ENCODE assay signal across 8 cellular contexts in the genomic region with DNA sequence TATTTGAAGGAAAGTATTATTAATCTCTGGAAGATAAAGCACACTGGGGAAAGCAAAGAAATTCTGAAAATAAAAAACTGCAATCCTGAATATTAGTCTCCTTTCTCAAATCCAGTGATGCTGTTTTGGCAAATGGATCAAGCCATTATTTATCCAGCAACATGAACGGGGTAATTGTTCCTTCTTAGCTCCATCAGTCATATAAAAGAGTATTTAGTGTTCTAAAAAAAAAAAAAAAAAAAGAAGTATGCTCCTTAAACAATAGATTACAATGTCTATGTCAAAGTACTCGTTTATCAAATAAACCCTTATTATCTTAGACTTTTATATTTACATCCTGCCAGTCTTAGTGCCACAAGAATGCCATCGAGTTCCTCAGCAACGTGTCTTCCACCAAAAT. TPM values are rescaled to one million over a fixed set of nuclear protein-coding genes. Genes with fewer than 3 reads are reported as not detected.
DNase-seq lines count a peak whose midpoint lies in the region; ATAC-seq and TF ChIP-seq lines count a peak whose summit lies in the region.

No MANE protein-coding gene starts in this region.

- no peak overlapping the region for H3K14ac ChIP-seq in H9 (ENCODE audit: insufficient read depth, low read length)

- H3K9ac ChIP-seq in H9 (ENCODE audit: extremely low read depth, insufficient read length, low read length) = no peak overlapping the region
- H3K9ac ChIP-seq in skeletal muscle satellite cell (ENCODE audit: low read depth, low read length) = peak overlapping the region; percentile 99

- no peak overlapping the region for H4K8ac ChIP-seq in H9 (replicated peaks; ENCODE audit: insufficient read length, low read depth, low read length)

- H2BK5ac ChIP-seq in H9 (ENCODE audit: insufficient read length, low read length) = no peak overlapping the region

- H3K23me2 ChIP-seq in H9 (ENCODE audit: insufficient read length, low read depth, low read length, poor library complexity, severe bottlenecking) = no peaks in the 10 kb centered on the region

- H3K4ac ChIP-seq in H9 (ENCODE audit: low read depth, low read length) = no peak overlapping the region

- no peak overlapping the region for H2BK15ac ChIP-seq in H9 (ENCODE audit: low read depth, low read length)

- no peak for DNase-seq in H9
- no peak for DNase-seq in T-helper 17 cell
- DNase-seq in foreskin melanocyte = peak; percentile 68
- DNase-seq in mucosa of descending colon = no peak
- no peak for DNase-seq in NCI-H2171 treated with DMSO at 0.1 percent for 48 hours (lab: John Stamatoyannopoulos, UW)

- no peak overlapping the region for H2AFZ ChIP-seq in H9 (ENCODE audit: low read length)

- H4K20me1 ChIP-seq in H9 (ENCODE audit: control insufficient read depth, insufficient read depth, insufficient read length) = no peaks in the 10 kb centered on the region

- H2BK120ac ChIP-seq in H9 (ENCODE audit: low read depth, low read length, poor library complexity, severe bottlenecking) = no peak overlapping the region

- no peak overlapping the region for H4K91ac ChIP-seq in H9 (ENCODE audit: insufficient read length, low read depth, low read length)

- H2BK12ac ChIP-seq in H9 (ENCODE audit: insufficient read length, low read depth, low read length) = no peak overlapping the region

- H2BK20ac ChIP-seq in H9 (ENCODE audit: low read depth, low read length, poor library complexity, severe bottlenecking) = no peak overlapping the region

- intact Hi-C loops in mucosa of descending colon (cut with DNase I, micrococcal nuclease) = no loop called here

- H3K4me1 Mint-ChIP-seq in H9 (peaks cover 44 to 60% of the 10 kb centered on the region in 2 experiments), T-helper 17 cell (peaks cover 21% of the 10 kb centered on the region)

- no CpG with 5 or more reads among the region's 4 CpGs for WGBS in H9 (ENCODE audit: extremely low coverage, insufficient read length, low lambda C conversion rate)

- H3K4me3 Mint-ChIP-seq in H9 (peak overlapping the region; percentile 67 to 87), T-helper 17 cell (peak overlapping the region; percentile 88)

- H3K79me2 ChIP-seq in H9 (ENCODE audit: insufficient read depth, low read length) = peaks cover 12% of the 10 kb centered on the region; the same call in 1 of the 2 replicates

- H3K23ac ChIP-seq in H9 (ENCODE audit: insufficient read length, low read depth, low read length) = no peak overlapping the region

- no peaks in the 10 kb centered on the region for H3K27me3 Mint-ChIP-seq in H9 (ENCODE audit: low read depth)
- no peaks in the 10 kb centered on the region for H3K27me3 Mint-ChIP-seq in T-helper 17 cell

- H3K79me1 ChIP-seq in H9 (ENCODE audit: insufficient read depth, low read depth, low read length, poor library complexity, severe bottlenecking) = peaks cover 2% of the 10 kb centered on the region

- H3K4me1 ChIP-seq in H9 (ENCODE audit: insufficient read depth, low read length) (no peaks in the 10 kb centered on the region), skeletal muscle satellite cell (ENCODE audit: control insufficient read depth, insufficient read depth, low read length) (peaks cover 28% of the 10 kb centered on the region), mucosa of descending colon (ENCODE audit: low read depth) (peaks cover 4% of the 10 kb centered on the region)

- no peak overlapping the region for H4K5ac ChIP-seq in H9 (ENCODE audit: insufficient read length, low read depth, low read length)

- peaks cover 9% of the 10 kb centered on the region for H3K36me3 ChIP-seq in skeletal muscle satellite cell (ENCODE audit: insufficient read depth, low read length)
- H3K36me3 ChIP-seq in mucosa of descending colon (ENCODE audit: low read depth) = no peaks in the 10 kb centered on the region

- no peak overlapping the region for H3T11ph ChIP-seq in H9 (ENCODE audit: low read length)

- H3K27me3 ChIP-seq in H9 (ENCODE audit: insufficient read depth, low read length) (no peaks in the 10 kb centered on the region), skeletal muscle satellite cell (ENCODE audit: control insufficient read depth, insufficient read depth, low read length) (no peaks in the 10 kb centered on the region)

- TF ChIP-seq CTCF in H9 (conservative IDR thresholded peaks at IDR 0.05) (no peak), mucosa of descending colon (IDR thresholded peaks at IDR 0.05) (no peak)

- no peak for ATAC-seq in T-helper 17 cell
- ATAC-seq in activated CD4-positive, CD25-positive, alpha-beta regulatory T cell treated with anti-CD3 and anti-CD28 coated beads, Interleukin-2, amount 50 U/mL, for 24 hours = no peak
- no peak for ATAC-seq in GM18907 (IDR thresholded peaks at IDR 0.05; ENCODE audit: unreplicated experiment)
- ATAC-seq in mucosa of descending colon = no peak

- H3K4me3 ChIP-seq in skeletal muscle satellite cell (ENCODE audit: low read length) = peak overlapping the region; percentile 95
- no peak overlapping the region for H3K4me3 ChIP-seq in mucosa of descending colon

- H3K9me3 ChIP-seq in H9 (ENCODE audit: control insufficient read depth, low read depth, low read length) = no peaks in the 10 kb centered on the region
- no peaks in the 10 kb centered on the region for H3K9me3 ChIP-seq in T-helper 17 cell (ENCODE audit: control insufficient read depth, low read length, poor library complexity, severe bottlenecking)
- no peaks in the 10 kb centered on the region for H3K9me3 ChIP-seq in skeletal muscle satellite cell (replicated peaks; ENCODE audit: low read length)
- no peaks in the 10 kb centered on the region for H3K9me3 ChIP-seq in mucosa of descending colon

- no peak overlapping the region for H3K27ac Mint-ChIP-seq in H9
- peak overlapping the region; percentile 75 for H3K27ac Mint-ChIP-seq in T-helper 17 cell

- H3K4me2 ChIP-seq in H9 (ENCODE audit: insufficient read depth, insufficient read length, low read length) = peak overlapping the region; percentile 66
- peak overlapping the region; percentile 77 for H3K4me2 ChIP-seq in skeletal muscle satellite cell (ENCODE audit: low read length)

- H3K56ac ChIP-seq in H9 (ENCODE audit: insufficient read length, low read depth, low read length) = no peak overlapping the region

- no peak overlapping the region for H3K27ac ChIP-seq in H9 (ENCODE audit: insufficient read length, low read depth, low read length)

- H2AK5ac ChIP-seq in H9 (ENCODE audit: insufficient read length, low read length) = no peak overlapping the region

- no peak overlapping the region for H3K18ac ChIP-seq in H9 (ENCODE audit: insufficient read length, low read depth, low read length)

- no peaks in the 10 kb centered on the region for H3K9me3 Mint-ChIP-seq in H9

- H3K36me3 Mint-ChIP-seq in H9 (ENCODE audit: insufficient read depth in 1 of 3, low read depth in 3 of 3) = peaks cover 2 to 16% (median 7%) of the 10 kb centered on the region in 3 experiments; a peak in 6 of 7 replicates
- no peaks in the 10 kb centered on the region for H3K36me3 Mint-ChIP-seq in T-helper 17 cell (ENCODE audit: low read depth)

RNA-seq across cellular contexts. Expression of gene RDX, which starts 1.3 kb away (rescaled TPM):
- total RNA-seq in H9 (2021) = 86.6 and 96.2 TPM in 2 replicates
- total RNA-seq in T-helper 17 cell = 10 to 100 TPM; 26.7 to 38.4 TPM
- total RNA-seq in skeletal muscle satellite cell (2012; rRNA removed) = 89.8 and 99.9 TPM in 2 replicates
- 10 to 100 TPM; 26.7 to 83.7 (median 26.8) TPM for total RNA-seq in mucosa of descending colon
